In the genomic region with DNA sequence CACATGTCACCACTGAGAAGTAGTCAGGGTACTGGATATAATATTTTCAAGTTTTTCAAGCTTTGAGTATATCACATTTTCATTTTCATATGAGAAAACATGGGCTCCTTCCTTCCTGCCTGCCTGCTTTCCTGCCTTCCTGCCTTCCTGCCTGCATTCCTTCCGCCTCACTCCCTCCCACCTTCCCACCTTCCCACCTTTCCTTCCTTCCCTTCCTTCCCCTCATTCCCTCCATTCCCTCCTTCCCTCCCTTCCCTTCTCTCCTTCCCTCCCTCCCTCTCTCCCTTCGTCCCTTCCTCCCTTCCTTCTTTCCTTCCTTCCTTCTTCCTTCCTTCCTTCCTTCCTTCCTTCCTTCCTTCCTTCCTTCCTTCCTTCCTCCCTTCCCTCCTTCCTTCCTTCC, we compare ENCODE assay signal across 19 cellular contexts.
"Had no signal": no experiment of that assay in that cellular context is flagged by ENCODE, and none has a peak within 500 bp of the region (broad histone marks: within the 10 kb centered on the region; RNA-seq: fewer than 3 reads in every experiment).

No MANE protein-coding gene starts in this region.

- H3K36me3 ChIP-seq: heart right ventricle, neutrophil, sigmoid colon, tibial artery had no signal

- H3K27ac ChIP-seq: body of pancreas, neutrophil, tibial artery had no signal

- H3K9me3 ChIP-seq: body of pancreas, neutrophil, sigmoid colon, tibial artery had no signal

- DNase-seq: activated B cell treated with CpG ODN at 0.5 μM for 24 hours; activated CD4-positive, alpha-beta memory T cell treated with anti-CD3 and anti-CD28 coated beads for 36 hours; activated CD4-positive, alpha-beta T cell treated with anti-CD3 and anti-CD28 coated beads for 4 hours; activated naive CD8-positive, alpha-beta T cell treated with anti-CD3 and anti-CD28 coated beads for 36 hours; amygdala; body of pancreas; central memory CD4-positive, alpha-beta T cell; erythroblast; heart right ventricle; immature natural killer cell; naive thymus-derived CD8-positive, alpha-beta T cell; sigmoid colon; stimulated activated CD4-positive, alpha-beta T cell treated with anti-CD3 and anti-CD28 coated beads, Interleukin-12 subunit alpha, Interleukin-12 subunit beta, amount 100 ng/mL, for 4 hours; stimulated activated CD4-positive, alpha-beta T cell treated with anti-CD3 and anti-CD28 coated beads, Interleukin-2, amount 100 ng/mL, for 24 hours; stimulated activated naive CD8-positive, alpha-beta T cell treated with anti-CD3 and anti-CD28 coated beads, Interleukin-15, Interleukin-2, amounts not matched to agents 100 U/mL and 50 U/mL, for 24 hours; substantia nigra; tibial artery had no signal

- ATAC-seq: body of pancreas; naive thymus-derived CD8-positive, alpha-beta T cell; stimulated activated naive CD8-positive, alpha-beta T cell treated with anti-CD3 and anti-CD28 coated beads, Interleukin-15, Interleukin-2, amounts not matched to agents 100 U/mL and 50 U/mL, for 24 hours had no signal

- H3K27me3 ChIP-seq: body of pancreas, heart right ventricle, neutrophil, sigmoid colon, tibial artery had no signal

- H3K4me1 ChIP-seq: body of pancreas had no signal

- H3K4me3 ChIP-seq: body of pancreas, coronary artery, heart right ventricle, sigmoid colon, tibial artery had no signal
